Comparison of ENCODE assay signal across 8 cellular contexts in genomic region chr2:162333968-162334367, GRCh38. TPM values are rescaled to one million over a fixed set of nuclear protein-coding genes. Genes with fewer than 3 reads are reported as not detected.
A peak's percentile ranks its signal among the peaks of the same experiment; 100 is the strongest.
DNase-seq lines count a peak whose midpoint lies in the region; ATAC-seq and TF ChIP-seq lines count a peak whose summit lies in the region.

No MANE protein-coding gene starts in this region.

- H3F3A ChIP-seq in SK-N-SH (replicated peaks; ENCODE audit: insufficient read depth), result no peaks in the 10 kb centered on the region

- no peaks in the 10 kb centered on the region for H3K9me2 ChIP-seq in SK-N-SH

- no peaks in the 10 kb centered on the region for H3K9me3 ChIP-seq in SK-N-SH

- H3K79me2 ChIP-seq in SK-N-SH (ENCODE audit: insufficient read depth), result no peaks in the 10 kb centered on the region

- no peak for TF ChIP-seq EP300 in SK-N-SH (IDR thresholded peaks at IDR 0.05; ENCODE audit: borderline replicate concordance in 1 of 2, low read depth in 1 of 2, low read length in 1 of 2)

- H3K9ac ChIP-seq in SK-N-SH, result no peak overlapping the region

- CTCF ChIA-PET in SK-N-SH (lab: Yijun Ruan, JAX), result interaction anchor here (0.6 to 2.0 kb wide), 7 partner anchors 10 to 139 kb away, joined by 3 to 12 read pairs (median 6); partner anchors contain the start of gene GCA

- no peak overlapping the region for H3K4me3 ChIP-seq in SK-N-SH (ENCODE audit: low read depth in 2 of 2, low read length in 1 of 2)

- peak; percentile 58 for TF ChIP-seq CTCF in SK-N-SH (IDR thresholded peaks at IDR 0.05)

- H3K27ac ChIP-seq in SK-N-SH (ENCODE audit: low read depth in 2 of 2, low read length in 1 of 2), result no peak overlapping the region

- H3K4me1 ChIP-seq in SK-N-SH (ENCODE audit: control insufficient read depth in 1 of 2, insufficient read depth in 2 of 2, low read depth in 1 of 2, low read length in 1 of 2), result no peaks in the 10 kb centered on the region

- H3K4me2 ChIP-seq in SK-N-SH, result no peak overlapping the region

- no peak overlapping the region for H2AFZ ChIP-seq in SK-N-SH (ENCODE audit: low read depth)

- H4K20me1 ChIP-seq in SK-N-SH (ENCODE audit: insufficient read depth), result no peaks in the 10 kb centered on the region

- ATAC-seq in GM18870 (IDR thresholded peaks at IDR 0.05; ENCODE audit: unreplicated experiment), result peak; percentile 73
- ATAC-seq in HG03139 (IDR thresholded peaks at IDR 0.05; ENCODE audit: unreplicated experiment), result peak; percentile 62
- ATAC-seq in activated CD4-positive, CD25-positive, alpha-beta regulatory T cell treated with anti-CD3 and anti-CD28 coated beads, Interleukin-2, amount 50 U/mL, for 24 hours, result no peak

- DNase-seq in D341Med (ENCODE audit: low spot score) (peak; percentile 27), SK-N-SH (no peak), glomerular visceral epithelial cell (ENCODE audit: extremely low spot score) (peak; percentile 36), retina (no peak), epidermal melanocyte (ENCODE audit: insufficient read length, low spot score) (no peak)

- no peaks in the 10 kb centered on the region for H3K27me3 ChIP-seq in SK-N-SH (ENCODE audit: insufficient read depth)

- 41% methylated on average over 3 of the region's 3 CpGs for WGBS in SK-N-SH (ENCODE audit: low lambda C conversion rate)

- peak; percentile 28; the same call in 1 of the 2 replicates for TF ChIP-seq RAD21 in SK-N-SH (IDR thresholded peaks at IDR 0.05; ENCODE audit: low read length)

- H3K36me3 ChIP-seq in SK-N-SH (replicated peaks in 1 of 2; ENCODE audit: control insufficient read depth in 1 of 2, insufficient read depth in 2 of 2, low read length in 1 of 2), result no peaks in the 10 kb centered on the region

- POLR2A ChIA-PET in SK-N-SH (lab: Yijun Ruan, JAX), result no interaction called here

TF ChIP-seq in SK-N-SH, 30 proteins besides CTCF, POLR2A, EP300 and RAD21:
- TF ChIP-seq FOSL2 (IDR thresholded peaks at IDR 0.05; ENCODE audit: borderline replicate concordance, low read depth), result no peak
- TF ChIP-seq MXI1 (IDR thresholded peaks at IDR 0.05; ENCODE audit: low read depth, low read length), result no peak
- TF ChIP-seq, protein P1, sequence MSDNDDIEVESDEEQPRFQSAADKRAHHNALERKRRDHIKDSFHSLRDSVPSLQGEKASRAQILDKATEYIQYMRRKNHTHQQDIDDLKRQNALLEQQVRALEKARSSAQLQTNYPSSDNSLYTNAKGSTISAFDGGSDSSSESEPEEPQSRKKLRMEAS (IDR thresholded peaks at IDR 0.05; ENCODE audit: low read depth), result no peak
- TF ChIP-seq FOXM1 (IDR thresholded peaks at IDR 0.05; ENCODE audit: low read depth), result no peak
- no peak for TF ChIP-seq TEAD4 (IDR thresholded peaks at IDR 0.05; ENCODE audit: borderline replicate concordance, insufficient read depth)
- no peak for TF ChIP-seq POLR2AphosphoS5 (IDR thresholded peaks at IDR 0.05; ENCODE audit: low read depth, low read length)
- TF ChIP-seq, protein P2, sequence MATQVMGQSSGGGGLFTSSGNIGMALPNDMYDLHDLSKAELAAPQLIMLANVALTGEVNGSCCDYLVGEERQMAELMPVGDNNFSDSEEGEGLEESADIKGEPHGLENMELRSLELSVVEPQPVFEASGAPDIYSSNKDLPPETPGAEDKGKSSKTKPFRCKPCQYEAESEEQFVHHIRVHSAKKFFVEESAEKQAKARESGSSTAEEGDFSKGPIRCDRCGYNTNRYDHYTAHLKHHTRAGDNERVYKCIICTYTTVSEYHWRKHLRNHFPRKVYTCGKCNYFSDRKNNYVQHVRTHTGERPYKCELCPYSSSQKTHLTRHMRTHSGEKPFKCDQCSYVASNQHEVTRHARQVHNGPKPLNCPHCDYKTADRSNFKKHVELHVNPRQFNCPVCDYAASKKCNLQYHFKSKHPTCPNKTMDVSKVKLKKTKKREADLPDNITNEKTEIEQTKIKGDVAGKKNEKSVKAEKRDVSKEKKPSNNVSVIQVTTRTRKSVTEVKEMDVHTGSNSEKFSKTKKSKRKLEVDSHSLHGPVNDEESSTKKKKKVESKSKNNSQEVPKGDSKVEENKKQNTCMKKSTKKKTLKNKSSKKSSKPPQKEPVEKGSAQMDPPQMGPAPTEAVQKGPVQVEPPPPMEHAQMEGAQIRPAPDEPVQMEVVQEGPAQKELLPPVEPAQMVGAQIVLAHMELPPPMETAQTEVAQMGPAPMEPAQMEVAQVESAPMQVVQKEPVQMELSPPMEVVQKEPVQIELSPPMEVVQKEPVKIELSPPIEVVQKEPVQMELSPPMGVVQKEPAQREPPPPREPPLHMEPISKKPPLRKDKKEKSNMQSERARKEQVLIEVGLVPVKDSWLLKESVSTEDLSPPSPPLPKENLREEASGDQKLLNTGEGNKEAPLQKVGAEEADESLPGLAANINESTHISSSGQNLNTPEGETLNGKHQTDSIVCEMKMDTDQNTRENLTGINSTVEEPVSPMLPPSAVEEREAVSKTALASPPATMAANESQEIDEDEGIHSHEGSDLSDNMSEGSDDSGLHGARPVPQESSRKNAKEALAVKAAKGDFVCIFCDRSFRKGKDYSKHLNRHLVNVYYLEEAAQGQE (IDR thresholded peaks at IDR 0.05; ENCODE audit: low read depth, low read length), result no peak
- TF ChIP-seq RCOR1 (IDR thresholded peaks at IDR 0.05; ENCODE audit: low read length), result no peak

RNA-seq across cellular contexts. Expression of gene GCA, which starts 10.0 kb away (rescaled TPM):
- 12.2 and 16.3 TPM in 2 replicates for polyA plus RNA-seq in SK-N-SH (2012; rRNA removed)
- 15.7 and 16.2 TPM in 2 replicates for polyA plus RNA-seq in SK-N-SH (2012; cell fraction: cytosol; rRNA removed)
- polyA plus RNA-seq in SK-N-SH (2012; cell fraction: nucleus; rRNA removed), result 13.4 and 27.8 TPM in 2 replicates

RNA-seq across cellular contexts. Expression of gene IFIH1, which starts 15.5 kb away (rescaled TPM):
- polyA plus RNA-seq in SK-N-SH (2012; rRNA removed), result 0.84 and 1.0 TPM in 2 replicates
- polyA plus RNA-seq in SK-N-SH (2012; cell fraction: cytosol; rRNA removed), result 1.9 TPM in 2 replicates
- polyA plus RNA-seq in SK-N-SH (2012; cell fraction: nucleus; rRNA removed), result 1.3 and 1.6 TPM in 2 replicates

Comparison
In these comparisons a context has a peak if more than half of its experiments do, and no peak if none do; other contexts are left out.
1. DNase-seq: peak in D341Med (single experiment) and glomerular visceral epithelial cell (single experiment); none in SK-N-SH (single experiment), retina (single experiment) and epidermal melanocyte (single experiment).
2. ATAC-seq: peak in GM18870 (single experiment) and HG03139 (single experiment); none in activated CD4-positive, CD25-positive, alpha-beta regulatory T cell treated with anti-CD3 and anti-CD28 coated beads, Interleukin-2, amount 50 U/mL, for 24 hours (0 of 2).